Comparison of ENCODE assay signal across 16 cellular contexts in the genomic region with DNA sequence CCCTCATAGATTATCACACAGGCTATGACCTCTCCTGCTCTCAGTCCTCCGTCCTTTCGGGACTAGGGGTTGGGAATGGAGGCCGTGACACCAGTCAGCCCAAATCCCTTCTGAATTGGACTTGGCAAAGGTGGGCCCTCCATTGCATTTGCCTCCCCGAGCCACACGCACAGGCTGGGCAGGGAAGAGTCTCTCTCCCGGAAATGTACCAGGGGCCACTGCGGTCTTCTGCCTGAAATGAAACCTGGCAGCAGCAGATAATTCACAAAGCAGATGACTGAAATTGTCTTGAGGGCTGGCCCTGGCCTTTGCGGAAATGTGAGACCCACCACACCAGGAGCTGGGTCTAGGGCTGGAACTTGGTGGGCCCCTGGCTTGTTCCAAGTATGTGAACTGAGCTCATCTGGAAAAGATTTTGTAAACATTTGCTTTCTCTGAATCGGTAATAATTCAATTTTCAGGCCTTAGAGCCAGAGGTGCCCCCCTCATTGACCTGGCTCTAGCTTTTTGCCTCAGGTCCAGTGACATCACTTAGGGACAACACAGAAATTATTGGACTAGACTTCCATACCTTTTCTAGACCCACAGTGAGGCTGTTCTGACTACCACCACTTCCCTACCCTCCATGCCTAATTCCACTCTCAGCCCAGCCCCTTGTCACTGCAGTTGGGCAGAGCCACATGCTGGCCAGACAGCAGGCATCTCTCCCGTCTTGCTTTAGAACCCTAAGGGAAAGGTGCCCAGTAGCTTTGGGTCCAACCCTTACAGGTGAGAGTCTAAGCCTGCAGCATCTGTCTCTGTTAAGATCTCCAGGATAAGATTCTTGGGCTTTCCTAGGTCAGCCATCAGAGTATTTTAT.
A peak's percentile ranks its signal among the peaks of the same experiment; 100 is the strongest.
DNase-seq lines count a peak whose midpoint lies in the region; TF ChIP-seq lines count a peak whose summit lies in the region.
"Had no signal": no experiment of that assay in that cellular context is flagged by ENCODE, and none has a peak within 500 bp of the region (broad histone marks: within the 10 kb centered on the region; RNA-seq: fewer than 3 reads in every experiment).

No MANE protein-coding gene starts in this region.

- peak overlapping the region; percentile 90 for H3K27ac Mint-ChIP-seq in neural progenitor cell
- H3K27ac Mint-ChIP-seq: GM23338 had no signal

- peaks cover 17% of the 10 kb centered on the region for H3F3A ChIP-seq in neural progenitor cell (ENCODE audit: low read depth)

- peaks cover 29% of the 10 kb centered on the region for H3K36me3 Mint-ChIP-seq in neural progenitor cell

- H3K4me3 ChIP-seq in Karpas-422 (ENCODE audit: low read length) (no peak overlapping the region), neural progenitor cell (no peak overlapping the region)
- H3K4me3 ChIP-seq: ascending aorta, GM23338, hepatocyte had no signal

- peaks cover 3% of the 10 kb centered on the region for H3K27me3 Mint-ChIP-seq in neural progenitor cell (ENCODE audit: insufficient read depth, low read depth)

- H3K9me3 Mint-ChIP-seq in neural progenitor cell = no peaks in the 10 kb centered on the region
- H3K9me3 Mint-ChIP-seq: GM23338 had no signal

- H2AFZ ChIP-seq in Karpas-422 (ENCODE audit: low read length) = no peak overlapping the region
- H2AFZ ChIP-seq in neural progenitor cell (replicated peaks) = no peak overlapping the region
- H2AFZ ChIP-seq: GM23338, hepatocyte had no signal

- H3K79me2 ChIP-seq in Karpas-422 (ENCODE audit: low read length) = peaks cover 15% of the 10 kb centered on the region
- no peaks in the 10 kb centered on the region for H3K79me2 ChIP-seq in neural progenitor cell (ENCODE audit: low read depth)
- H3K79me2 ChIP-seq: hepatocyte had no signal

- H3K4me1 ChIP-seq in Karpas-422 (ENCODE audit: low read length) (peaks cover 49% of the 10 kb centered on the region), neural progenitor cell (peaks cover 13% of the 10 kb centered on the region)

- no peak overlapping the region for H3K4me2 ChIP-seq in Karpas-422 (ENCODE audit: low read depth, low read length, poor library complexity, severe bottlenecking)
- H3K4me2 ChIP-seq in neural progenitor cell = no peak overlapping the region
- H3K4me2 ChIP-seq: GM23338, hepatocyte had no signal

- H4K20me1 ChIP-seq in Karpas-422 (ENCODE audit: insufficient read depth, low read depth, low read length) (no peaks in the 10 kb centered on the region), neural progenitor cell (ENCODE audit: low read depth) (peaks cover 26% of the 10 kb centered on the region)

- TF ChIP-seq CTCF in neural progenitor cell (IDR thresholded peaks at IDR 0.05) = no peak

- peaks cover 42% of the 10 kb centered on the region for H3K4me1 Mint-ChIP-seq in neural progenitor cell

- no peak overlapping the region for H3K4me3 Mint-ChIP-seq in neural progenitor cell
- H3K4me3 Mint-ChIP-seq: GM23338 had no signal

- H3K9me2 ChIP-seq in Karpas-422 (replicated peaks; ENCODE audit: insufficient read depth, low read length) = no peaks in the 10 kb centered on the region

- H3K9ac ChIP-seq in Karpas-422 (ENCODE audit: low read length) = no peak overlapping the region
- H3K9ac ChIP-seq in neural progenitor cell = no peak overlapping the region

- H3K9me3 ChIP-seq in Karpas-422 (ENCODE audit: low read length) = no peaks in the 10 kb centered on the region
- no peaks in the 10 kb centered on the region for H3K9me3 ChIP-seq in neural progenitor cell (ENCODE audit: low read depth)
- H3K9me3 ChIP-seq: ascending aorta had no signal

- H3K27ac ChIP-seq in Karpas-422 (ENCODE audit: low read length) (peak overlapping the region; percentile 61), caudate nucleus (ENCODE audit: low read depth, low read length) (peak overlapping the region; percentile 3), neural progenitor cell (no peak overlapping the region)
- H3K27ac ChIP-seq: ascending aorta, hepatocyte had no signal

- H3K27me3 ChIP-seq in Karpas-422 (ENCODE audit: low read length) (no peaks in the 10 kb centered on the region), neural progenitor cell (no peaks in the 10 kb centered on the region)
- H3K27me3 ChIP-seq: ascending aorta, hepatocyte had no signal

- H3K36me3 ChIP-seq in Karpas-422 (ENCODE audit: insufficient read depth, low read length) (peaks cover 22% of the 10 kb centered on the region; the same call in 1 of the 2 replicates), neural progenitor cell (no peaks in the 10 kb centered on the region)

- peak; percentile 50 for DNase-seq in activated CD8-positive, alpha-beta memory T cell treated with anti-CD3 and anti-CD28 coated beads for 24 hours
- DNase-seq in activated CD8-positive, alpha-beta memory T cell treated with anti-CD3 and anti-CD28 coated beads, Interleukin-2, amount 50 U/mL, for 4 hours = no peak
- DNase-seq in Karpas-422 = no peak
- no peak for DNase-seq in caudate nucleus (lab: John Stamatoyannopoulos, UW)
- no peak for DNase-seq in neural progenitor cell (ENCODE audit: low spot score)
- no peak for DNase-seq in ureter (ENCODE audit: low spot score)
- no peak for DNase-seq in GM19238 (ENCODE audit: insufficient read length, low spot score)
- no peak for DNase-seq in amniotic stem cell (lab: John Stamatoyannopoulos, UW)
- DNase-seq: COR-L47, GF-D8, NCI-H1092 treated with DMSO at 0.1 percent for 48 hours, SHP77 treated with DMSO at 0.1 percent for 48 hours, T-helper 9 cell had no signal
